Comparison of ENCODE assay signal across 8 cellular contexts in the genomic region with DNA sequence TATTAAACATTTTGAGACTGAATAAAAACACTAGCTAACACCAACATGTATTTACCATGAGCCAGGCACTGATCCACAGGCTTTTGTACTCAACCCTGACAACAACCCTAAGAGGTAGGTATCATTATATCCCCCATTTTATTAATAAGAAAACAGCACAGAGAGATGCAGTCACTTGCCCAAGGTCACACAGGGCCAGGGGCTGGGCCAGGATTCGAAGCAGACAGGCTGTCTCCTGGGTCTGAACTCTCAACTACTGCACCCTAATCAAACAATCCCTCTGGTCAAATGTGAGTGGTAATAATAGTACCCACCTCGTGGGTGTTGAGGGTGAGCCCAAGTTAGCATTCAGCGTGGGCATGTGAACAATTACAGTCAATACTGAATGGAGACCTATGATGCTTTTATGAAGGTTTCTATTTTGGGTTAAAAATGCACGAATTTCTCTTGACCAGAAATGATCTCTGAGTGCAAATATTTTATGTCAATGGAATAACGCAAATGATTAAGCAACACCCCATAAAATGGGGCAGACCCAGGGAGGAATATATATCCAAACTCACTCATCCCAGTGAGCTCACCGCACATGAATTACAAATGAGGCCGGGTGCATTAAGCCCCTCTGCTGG. TPM values are rescaled to one million over a fixed set of nuclear protein-coding genes. Genes with fewer than 3 reads are reported as not detected.
A peak's percentile ranks its signal among the peaks of the same experiment; 100 is the strongest.
DNase-seq lines count a peak whose midpoint lies in the region; TF ChIP-seq lines count a peak whose summit lies in the region.
"Not testable (repeated sequence)": the region's sequence is repeated elsewhere in the genome, so short reads cannot be mapped to it uniquely, and the experiment has no call there.

No MANE protein-coding gene starts in this region.

- intact Hi-C loops in ovary (cut with DNase I); tibial artery (cut with DNase I; ENCODE audit: low total_unique reads): not testable (repeated sequence)

- not testable (repeated sequence) for H3K36me3 ChIP-seq in DOHH2 (ENCODE audit: control insufficient read depth, low read length); brain microvascular endothelial cell (replicated peaks); fibroblast of lung (ENCODE audit: control insufficient read depth, insufficient read depth, low read length); liver (ENCODE audit: control insufficient read depth in 4 of 4, insufficient read depth in 3 of 4, low read depth in 1 of 4, low read length in 3 of 4); ovary; tibial artery

- H3K4me3 Mint-ChIP-seq in activated CD4-positive, alpha-beta T cell treated with anti-CD3 and anti-CD28 coated beads, Interleukin-2, amount 10 ng/mL, durations not matched to agents 7 days and 5 days, result peak overlapping the region; percentile 81

- TF ChIP-seq EP300 in ovary (IDR thresholded peaks at IDR 0.05), result not testable (repeated sequence)

- not testable (repeated sequence) for H3K9me3 ChIP-seq in DOHH2 (ENCODE audit: control insufficient read depth, insufficient read depth, low read length); fibroblast of lung (ENCODE audit: control insufficient read depth, insufficient read depth, low read depth, low read length); liver (ENCODE audit: control insufficient read depth in 4 of 4, low read length in 3 of 4); ovary; tibial artery

- not testable (repeated sequence) for H3K9me3 Mint-ChIP-seq in activated CD4-positive, alpha-beta T cell treated with anti-CD3 and anti-CD28 coated beads, Interleukin-2, amount 10 ng/mL, durations not matched to agents 7 days and 5 days

- H4K20me1 ChIP-seq in DOHH2 (ENCODE audit: control insufficient read depth, insufficient read depth, low read depth, low read length); fibroblast of lung (ENCODE audit: control insufficient read depth, extremely low read depth, insufficient read depth, low read length): not testable (repeated sequence)

- peak overlapping the region; percentile 79 for H3K4me3 ChIP-seq in DOHH2 (ENCODE audit: low read length)
- H3K4me3 ChIP-seq in LNCaP clone FGC (ENCODE audit: low read depth, low read length), result peak overlapping the region; percentile 68
- H3K4me3 ChIP-seq in brain microvascular endothelial cell (ENCODE audit: low read depth, low read length), result peak overlapping the region; percentile 69
- peak overlapping the region; percentile 49 to 70 (median 61) for H3K4me3 ChIP-seq in fibroblast of lung (replicated peaks in 1 of 4; ENCODE audit: control extremely low read depth in 1 of 4, insufficient read depth in 1 of 4, low read depth in 3 of 4, low read length in 4 of 4)
- peak overlapping the region in 2 of 3 donors; percentile 43 to 70 for H3K4me3 ChIP-seq in liver (ENCODE audit: low read depth in 1 of 3, low read length in 3 of 3)
- peak overlapping the region; percentile 86 for H3K4me3 ChIP-seq in ovary
- H3K4me3 ChIP-seq in tibial artery, result peak overlapping the region; percentile 93 to 96

- WGBS in liver, result 26% methylated on average over 7 of the region's 7 CpGs
- 17 to 18% (median 17%) methylated on average over 7 of the region's 7 CpGs for WGBS in ovary, 3 donors

- H2AFZ ChIP-seq in fibroblast of lung (ENCODE audit: low read length), result not testable (repeated sequence)

- H3K4me2 ChIP-seq in DOHH2 (ENCODE audit: low read length), result peak overlapping the region; percentile 71
- H3K4me2 ChIP-seq in fibroblast of lung (ENCODE audit: extremely low read depth, insufficient read depth, low read length), result peak overlapping the region; percentile 95

- H3K9ac ChIP-seq in fibroblast of lung (ENCODE audit: insufficient read depth, low read length), result peak overlapping the region; percentile 86
- H3K9ac ChIP-seq in liver (ENCODE audit: low read depth in 1 of 2, low read length in 2 of 2), result not testable (repeated sequence)

- TF ChIP-seq POLR2A in ovary (IDR thresholded peaks at IDR 0.05), result not testable (repeated sequence)

- not testable (repeated sequence) for TF ChIP-seq CTCF in DOHH2 (IDR thresholded peaks at IDR 0.05; ENCODE audit: low read depth, low read length, poor library complexity, severe bottlenecking); LNCaP clone FGC (IDR thresholded peaks at IDR 0.05; ENCODE audit: control insufficient read depth, extremely low read depth, insufficient read depth); brain microvascular endothelial cell (IDR thresholded peaks at IDR 0.05; ENCODE audit: low read depth, low read length, missing control alignments); fibroblast of lung (conservative IDR thresholded peaks at IDR 0.05 in 1 of 2, IDR thresholded peaks at IDR 0.05 in 1 of 2; ENCODE audit: low read depth in 1 of 2, low read length in 2 of 2); liver (IDR thresholded peaks at IDR 0.05; ENCODE audit: low read depth, low read length, missing input control); ovary (IDR thresholded peaks at IDR 0.05); tibial artery (IDR thresholded peaks at IDR 0.05)

- not testable (repeated sequence) for H3K27me3 ChIP-seq in DOHH2 (ENCODE audit: control insufficient read depth, low read length); brain microvascular endothelial cell (replicated peaks); fibroblast of lung (ENCODE audit: control insufficient read depth, insufficient read depth, low read length); liver (ENCODE audit: control insufficient read depth in 4 of 4, insufficient read depth in 4 of 4, low read length in 3 of 4); ovary; tibial artery

- H3K27ac Mint-ChIP-seq in activated CD4-positive, alpha-beta T cell treated with anti-CD3 and anti-CD28 coated beads, Interleukin-2, amount 10 ng/mL, durations not matched to agents 7 days and 5 days, result peak overlapping the region; percentile 87

- H3K4me1 Mint-ChIP-seq in activated CD4-positive, alpha-beta T cell treated with anti-CD3 and anti-CD28 coated beads, Interleukin-2, amount 10 ng/mL, durations not matched to agents 7 days and 5 days, result peaks cover 28% of the 10 kb centered on the region

- H3K27me3 Mint-ChIP-seq in activated CD4-positive, alpha-beta T cell treated with anti-CD3 and anti-CD28 coated beads, Interleukin-2, amount 10 ng/mL, durations not matched to agents 7 days and 5 days, result not testable (repeated sequence)

- not testable (repeated sequence) for H3K79me2 ChIP-seq in DOHH2 (ENCODE audit: control insufficient read depth, low read length); fibroblast of lung (ENCODE audit: control insufficient read depth, insufficient read depth, low read length)

- CTCF ChIA-PET in activated CD4-positive, alpha-beta T cell treated with anti-CD3 and anti-CD28 coated beads, Interleukin-2, amount 10 ng/mL, durations not matched to agents 7 days and 5 days (lab: Charles Lee), result not testable (repeated sequence)

- not testable (repeated sequence) for H3K4me1 ChIP-seq in DOHH2 (ENCODE audit: control insufficient read depth, low read length); fibroblast of lung (ENCODE audit: control insufficient read depth, extremely low read depth, insufficient read depth, low read length); liver (ENCODE audit: control insufficient read depth in 4 of 4, insufficient read depth in 4 of 4, low read length in 3 of 4); ovary (ENCODE audit: insufficient read depth); tibial artery

- not testable (repeated sequence) for DNase-seq in LNCaP clone FGC (ENCODE audit: low read depth); activated CD4-positive, alpha-beta T cell treated with anti-CD3 and anti-CD28 coated beads, Interleukin-2, amount 10 ng/mL, durations not matched to agents 7 days and 5 days; brain microvascular endothelial cell; ovary; tibial artery
- DNase-seq in fibroblast of lung (ENCODE audit: low read depth in 2 of 2), result peak in 1 of 2 donors; percentile 15

- POLR2A ChIA-PET in activated CD4-positive, alpha-beta T cell treated with anti-CD3 and anti-CD28 coated beads, Interleukin-2, amount 10 ng/mL, durations not matched to agents 7 days and 5 days (lab: Charles Lee), result not testable (repeated sequence)

- H3K36me3 Mint-ChIP-seq in activated CD4-positive, alpha-beta T cell treated with anti-CD3 and anti-CD28 coated beads, Interleukin-2, amount 10 ng/mL, durations not matched to agents 7 days and 5 days (ENCODE audit: low read depth), result not testable (repeated sequence)

- TF ChIP-seq RAD21 in liver (IDR thresholded peaks at IDR 0.05), result not testable (repeated sequence)

- not testable (repeated sequence) for H3F3A ChIP-seq in DOHH2 (ENCODE audit: control insufficient read depth, insufficient read depth)

- not testable (repeated sequence) for H3K9me2 ChIP-seq in DOHH2 (replicated peaks; ENCODE audit: control insufficient read depth, low read length)

- not testable (repeated sequence) for H3K27ac ChIP-seq in DOHH2 (ENCODE audit: low read depth, low read length); brain microvascular endothelial cell; liver (ENCODE audit: low read depth in 1 of 2, low read length in 2 of 2); ovary
- H3K27ac ChIP-seq in fibroblast of lung (ENCODE audit: insufficient read depth, low read length) (peak overlapping the region; percentile 79), tibial artery (peak overlapping the region; percentile 86 to 87)

- in situ Hi-C loops in brain microvascular endothelial cell (cut with HindIII; ENCODE audit: low pct_ligation_motif_present, low sequenced_read_pairs), result not testable (repeated sequence)

RNA-seq across cellular contexts. Expression of a gene that starts 1.0 kb away (rescaled TPM):
- total RNA-seq in activated CD4-positive, alpha-beta T cell treated with anti-CD3 and anti-CD28 coated beads, Interleukin-2, amount 10 ng/mL, durations not matched to agents 7 days and 5 days, result 1 to 10 TPM; 7.4 to 7.6 TPM
- total RNA-seq in fibroblast of lung (7.9 and 8.2 TPM in 2 replicates), liver (1 to 10 TPM; 4.2 to 6.0 TPM), ovary (10 to 100 TPM in 2 of 7 donors, 1 to 10 TPM in 5; 2.1 to 18.6 (median 9.4) TPM)
- polyA plus RNA-seq in fibroblast of lung (5.4 and 8.9 TPM in 2 replicates), liver (10 to 100 TPM in 1 of 2 donors, 1 to 10 TPM in 1; 8.6 to 11.4 TPM), ovary (1 to 10 TPM; 4.4 to 8.4 TPM)
- 9.1 and 17.4 TPM in 2 replicates for polyA plus RNA-seq in fibroblast of lung (2012)
- polyA minus RNA-seq in fibroblast of lung (ENCODE audit: low replicate concordance), result 14.6 and 32.6 TPM in 2 replicates

RNA-seq across cellular contexts. Expression of a gene that starts 24.9 kb away (rescaled TPM):
- total RNA-seq in activated CD4-positive, alpha-beta T cell treated with anti-CD3 and anti-CD28 coated beads, Interleukin-2, amount 10 ng/mL, durations not matched to agents 7 days and 5 days, result 10 to 100 TPM; 24.5 to 26.0 TPM
- total RNA-seq in fibroblast of lung (24.1 and 29.2 TPM in 2 replicates), liver (10 to 100 TPM; 18.9 to 25.4 TPM), ovary (10 to 100 TPM in 6 of 7 donors, 1 to 10 TPM in 1; 9.1 to 21.3 (median 15.5) TPM)
- polyA plus RNA-seq in fibroblast of lung (26.2 and 38.8 TPM in 2 replicates), liver (10 to 100 TPM; 20.5 to 20.8 TPM), ovary (10 to 100 TPM; 13.7 to 19.3 TPM)
- 24.5 and 35.9 TPM in 2 replicates for polyA plus RNA-seq in fibroblast of lung (2012)
- 64.1 and 81.0 TPM in 2 replicates for polyA minus RNA-seq in fibroblast of lung (ENCODE audit: low replicate concordance)

RNA-seq across cellular contexts. Expression of a gene that starts 30.8 kb away (rescaled TPM):
- not detected for total RNA-seq in activated CD4-positive, alpha-beta T cell treated with anti-CD3 and anti-CD28 coated beads, Interleukin-2, amount 10 ng/mL, durations not matched to agents 7 days and 5 days
- total RNA-seq in fibroblast of lung (5.9 and 9.8 TPM in 2 replicates), liver (under 1 TPM in 1 of 2 donors, not detected in 1; 0.25 TPM), ovary (1 to 10 TPM in 5 of 7 donors, under 1 TPM in 1, not detected in 1; 0.37 to 7.1 (median 3.2) TPM)
- polyA plus RNA-seq in fibroblast of lung (0.53 and 1.3 TPM in 2 replicates), liver (under 1 TPM in 1 of 2 donors, not detected in 1; 0.61 TPM), ovary (10 to 100 TPM in 1 of 2 donors, under 1 TPM in 1; 0.57 to 17.5 TPM)
- polyA plus RNA-seq in fibroblast of lung (2012), result 0.38 and 0.78 TPM in 2 replicates
- polyA minus RNA-seq in fibroblast of lung (ENCODE audit: low replicate concordance), result not detected in 2 replicates
